Comparison of ENCODE assay signal across 8 cellular contexts in genomic region chr7:91941450-91941849, GRCh38. TPM values are rescaled to one million over a fixed set of nuclear protein-coding genes. Genes with fewer than 3 reads are reported as not detected.
DNase-seq lines count a peak whose midpoint lies in the region; ATAC-seq and TF ChIP-seq lines count a peak whose summit lies in the region.

No MANE protein-coding gene starts in this region.

- peak overlapping the region; percentile 96 for H3K9ac ChIP-seq in endodermal cell (ENCODE audit: extremely low read depth, low read length, poor library complexity, severe bottlenecking)

- H3K27me3 Mint-ChIP-seq in endodermal cell (ENCODE audit: insufficient read depth): peaks cover 29% of the 10 kb centered on the region

- peak overlapping the region; percentile 75 for H3K4me3 Mint-ChIP-seq in endodermal cell

- peaks cover 6% of the 10 kb centered on the region for H3K27me3 ChIP-seq in endodermal cell (ENCODE audit: control insufficient read depth, insufficient read depth, low read length, poor library complexity, severe bottlenecking)

- peak overlapping the region; percentile 94 for H3K4me3 ChIP-seq in GM08714 (ENCODE audit: low read length)
- peak overlapping the region; percentile 95 for H3K4me3 ChIP-seq in endodermal cell (ENCODE audit: low read length)

- H3K4me1 ChIP-seq in endodermal cell (ENCODE audit: control insufficient read depth, insufficient read depth, low read length): no peaks in the 10 kb centered on the region

- H3K36me3 Mint-ChIP-seq in endodermal cell (ENCODE audit: low read depth): peaks cover 8% of the 10 kb centered on the region

- H3K4me1 Mint-ChIP-seq in endodermal cell: peaks cover 12% of the 10 kb centered on the region

- peaks cover 5% of the 10 kb centered on the region for H3K36me3 ChIP-seq in endodermal cell (ENCODE audit: control insufficient read depth, insufficient read depth, low read length)

- H3K27ac Mint-ChIP-seq in endodermal cell: peak overlapping the region; percentile 98

- ATAC-seq in HG02759 (IDR thresholded peaks at IDR 0.05; ENCODE audit: unreplicated experiment): peak; percentile 28

- DNase-seq in NCI-H524 (lab: John Stamatoyannopoulos, UW) (peak; percentile 83 to 89), endodermal cell (peak; percentile 65), midbrain (lab: John Stamatoyannopoulos, UW) (peak; percentile 54), substantia nigra (lab: John Stamatoyannopoulos, UW) (peak in 31 of 49 donors; percentile 1 to 66 (median 19)), kidney glomerular epithelial cell (lab: John Stamatoyannopoulos, UW) (no peak)
- peak; percentile 65 for DNase-seq in activated CD8-positive, alpha-beta memory T cell treated with anti-CD3 and anti-CD28 coated beads for 24 hours

- H3K27ac ChIP-seq in endodermal cell (ENCODE audit: low read depth, low read length): peak overlapping the region; percentile 81
- H3K27ac ChIP-seq in substantia nigra (ENCODE audit: low read depth, low read length, poor library complexity, severe bottlenecking): peak overlapping the region; percentile 91

- no peaks in the 10 kb centered on the region for H3K9me3 ChIP-seq in endodermal cell (ENCODE audit: control insufficient read depth, low read length)

- no peak for TF ChIP-seq CTCF in endodermal cell (conservative IDR thresholded peaks at IDR 0.05)

- WGBS in endodermal cell (ENCODE audit: insufficient coverage in 1 of 2, insufficient read length in 1 of 2), 2 experiments: 13% methylated on average over 7 of the region's 7 CpGs; no CpG with 5 or more reads in 1 of the 2 experiments

- no peaks in the 10 kb centered on the region for H3K9me3 Mint-ChIP-seq in endodermal cell

RNA-seq across cellular contexts. Expression of gene AKAP9, which starts 0.8 kb away (rescaled TPM):
- total RNA-seq in endodermal cell: 10 to 100 TPM; 57.0 to 61.9 TPM
- polyA plus RNA-seq in endodermal cell (2013, experiment 1 of 2): 26.4 TPM
- polyA plus RNA-seq in endodermal cell (2013, experiment 2 of 2): 30.1 TPM
